Comparison of ENCODE assay signal across 13 cellular contexts in genomic region chr11:122099345-122100045, GRCh38. TPM values are rescaled to one million over a fixed set of nuclear protein-coding genes. Genes with fewer than 3 reads are reported as not detected.
A peak's percentile ranks its signal among the peaks of the same experiment; 100 is the strongest.
DNase-seq lines count a peak whose midpoint lies in the region.
"Had no signal": no experiment of that assay in that cellular context is flagged by ENCODE, and none has a peak within 500 bp of the region (broad histone marks: within the 10 kb centered on the region; RNA-seq: fewer than 3 reads in every experiment).

No MANE protein-coding gene starts in this region.

- 0% methylated on average over 13 of the region's 13 CpGs for WGBS in GM23248 (ENCODE audit: low coverage in 1 of 2, low lambda C conversion rate in 2 of 2, missing lambda C conversion rate in 2 of 2), 2 experiments

- H3K4me2 ChIP-seq in GM23248 (ENCODE audit: unreplicated experiment), result peak overlapping the region; percentile 100

- H3K4me3 ChIP-seq in GM23248 (peak overlapping the region; percentile 99), iPS-11a (ENCODE audit: low read depth, low read length) (peak overlapping the region; percentile 34), skeletal muscle cell (ENCODE audit: low read depth, low read length) (peak overlapping the region; percentile 57)
- H3K4me3 ChIP-seq: K562 had no signal

- H3K9me2 ChIP-seq in GM23248 (ENCODE audit: insufficient read depth), result no peaks in the 10 kb centered on the region

- H3K27ac ChIP-seq in GM23248, result peak overlapping the region; percentile 93
- H3K27ac ChIP-seq: neutrophil had no signal

- peaks cover 10% of the 10 kb centered on the region; the same call in 1 of the 2 replicates for H4K20me1 ChIP-seq in GM23248 (ENCODE audit: insufficient read depth)

- H3K79me2 ChIP-seq in GM23248 (ENCODE audit: insufficient read depth), result peaks cover 100% of the 10 kb centered on the region

- in situ Hi-C loops in GM23248 (cut with MboI), result loop anchor here (5.0 kb wide), 1 partner anchor 103 kb away; no protein-coding TSS in a partner anchor

- peaks cover 97% of the 10 kb centered on the region for H3F3A ChIP-seq in GM23248 (ENCODE audit: insufficient read depth)

- H3K4me1 ChIP-seq in GM23248 (ENCODE audit: insufficient read depth), result peaks cover 48% of the 10 kb centered on the region

- H3K36me3 ChIP-seq in GM23248 (ENCODE audit: low read depth), result peaks cover 76% of the 10 kb centered on the region
- H3K36me3 ChIP-seq: neutrophil had no signal

- no peaks in the 10 kb centered on the region for H3K27me3 ChIP-seq in GM23248 (replicated peaks; ENCODE audit: insufficient read depth)

- DNase-seq in GM23248 (peak; percentile 74), astrocyte of the hippocampus (ENCODE audit: low read depth, low spot score) (peak; percentile 76), skeletal muscle cell (ENCODE audit: low read depth) (no peak), NCI-H524 (lab: John Stamatoyannopoulos, UW) (no peak), NCI-H446 treated with DMSO at 0.1 percent for 48 hours (lab: John Stamatoyannopoulos, UW) (no peak), NOMO-1 treated with dmso at 0.1 percent for 144 hours (lab: John Stamatoyannopoulos, UW; ENCODE audit: unreplicated experiment) (no peak), foreskin melanocyte (no peak)
- DNase-seq: activated naive CD8-positive, alpha-beta T cell treated with anti-CD3 and anti-CD28 coated beads, Interleukin-2, amount 10 ng/mL, durations not matched to agents 7 days and 5 days; DMS153; T-cell had no signal

- H3K9me3 ChIP-seq in GM23248 (ENCODE audit: low read depth), result no peaks in the 10 kb centered on the region
- H3K9me3 ChIP-seq: neutrophil had no signal

- peak overlapping the region; percentile 93 for H3K9ac ChIP-seq in GM23248

- no peak overlapping the region for H2AFZ ChIP-seq in GM23248

RNA-seq across cellular contexts. Expression of gene BLID, which starts 16.5 kb away (rescaled TPM):
- 4.1 and 7.1 TPM in 2 replicates for total RNA-seq in GM23248 (2014; rRNA removed; shearing (Covaris generic))
- 0.84 and 2.9 TPM in 2 replicates for polyA plus RNA-seq in GM23248 (2016; fragmentation: Nextera tagmentation; extraction: Ambion mirVana)
- total RNA-seq: activated naive CD8-positive, alpha-beta T cell treated with anti-CD3 and anti-CD28 coated beads, Interleukin-2, amount 10 ng/mL, durations not matched to agents 7 days and 5 days; K562; T-cell had no signal
- polyA plus RNA-seq: K562 had no signal

Comparison
In these comparisons a context has a peak if more than half of its experiments do, and no peak if none do; other contexts are left out.
1. DNase-seq: peak in GM23248 (single experiment) and astrocyte of the hippocampus (single experiment); none in skeletal muscle cell (single experiment), NCI-H524 (0 of 2), NCI-H446 treated with DMSO at 0.1 percent for 48 hours (single experiment), NOMO-1 treated with dmso at 0.1 percent for 144 hours (single experiment) and foreskin melanocyte (single experiment).
2. H3K4me3 ChIP-seq: peak in every context shown above with its lines; median percentile 99 in GM23248; 57 in skeletal muscle cell; 34 in iPS-11a.